In genomic region chr19:2478756-2479555, GRCh38 we compare ENCODE assay signal across 1 cellular context.
TF ChIP-seq lines count a peak whose summit lies in the region.

No MANE protein-coding gene starts in this region.

TF ChIP-seq in K562, 482 proteins besides CTCF, POLR2A, EP300 and RAD21:
- TF ChIP-seq RFX7 (CRISPR knock-in tag; IDR thresholded peaks at IDR 0.05) (no peak), SP1 (CRISPR knock-in tag; IDR thresholded peaks at IDR 0.05) (no peak), LCOR (CRISPR knock-in tag; IDR thresholded peaks at IDR 0.05) (no peak), CBX3 (IDR thresholded peaks at IDR 0.05; ENCODE audit: borderline replicate concordance in 1 of 2, low read length in 2 of 2) (no peak), BCOR (IDR thresholded peaks at IDR 0.05) (no peak), KDM5B (IDR thresholded peaks at IDR 0.05; ENCODE audit: insufficient replicate concordance, low read depth, low read length) (peak; percentile 19), POLR2G (IDR thresholded peaks at IDR 0.05; ENCODE audit: low read depth, low read length) (peak; percentile 43; the same call in 1 of the 2 replicates)
- TF ChIP-seq, protein P1, sequence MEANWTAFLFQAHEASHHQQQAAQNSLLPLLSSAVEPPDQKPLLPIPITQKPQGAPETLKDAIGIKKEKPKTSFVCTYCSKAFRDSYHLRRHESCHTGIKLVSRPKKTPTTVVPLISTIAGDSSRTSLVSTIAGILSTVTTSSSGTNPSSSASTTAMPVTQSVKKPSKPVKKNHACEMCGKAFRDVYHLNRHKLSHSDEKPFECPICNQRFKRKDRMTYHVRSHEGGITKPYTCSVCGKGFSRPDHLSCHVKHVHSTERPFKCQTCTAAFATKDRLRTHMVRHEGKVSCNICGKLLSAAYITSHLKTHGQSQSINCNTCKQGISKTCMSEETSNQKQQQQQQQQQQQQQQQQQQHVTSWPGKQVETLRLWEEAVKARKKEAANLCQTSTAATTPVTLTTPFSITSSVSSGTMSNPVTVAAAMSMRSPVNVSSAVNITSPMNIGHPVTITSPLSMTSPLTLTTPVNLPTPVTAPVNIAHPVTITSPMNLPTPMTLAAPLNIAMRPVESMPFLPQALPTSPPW (CRISPR knock-in tag; IDR thresholded peaks at IDR 0.05) = peak; percentile 42; the same call in 1 of the 2 replicates
